In genomic region chr2:188819781-188820180, GRCh38 we compare ENCODE assay signal across 23 cellular contexts.
A peak's percentile ranks its signal among the peaks of the same experiment; 100 is the strongest.
DNase-seq lines count a peak whose midpoint lies in the region; ATAC-seq and TF ChIP-seq lines count a peak whose summit lies in the region.
"Had no signal": no experiment of that assay in that cellular context is flagged by ENCODE, and none has a peak within 500 bp of the region (broad histone marks: within the 10 kb centered on the region; RNA-seq: fewer than 3 reads in every experiment).

No MANE protein-coding gene starts in this region.

- no peak overlapping the region for H3K23ac ChIP-seq in mesendoderm (ENCODE audit: low read length)

- no peak overlapping the region for H3K4ac ChIP-seq in mesendoderm (ENCODE audit: low read depth, low read length)

- H4K20me1 ChIP-seq in GM23338 (replicated peaks; ENCODE audit: insufficient read depth), result no peaks in the 10 kb centered on the region
- no peaks in the 10 kb centered on the region for H4K20me1 ChIP-seq in smooth muscle cell (ENCODE audit: low read depth)

- no peak overlapping the region for H2BK5ac ChIP-seq in mesendoderm (ENCODE audit: low read length)

- WGBS in mesendoderm (ENCODE audit: extremely low coverage, insufficient coverage, low lambda C conversion rate), result no CpG with 5 or more reads among the region's 3 CpGs
- WGBS in smooth muscle cell (ENCODE audit: low lambda C conversion rate), result 2% methylated on average over 3 of the region's 3 CpGs

- H3K4me1 ChIP-seq in GM23338 (ENCODE audit: insufficient read depth), result no peaks in the 10 kb centered on the region
- H3K4me1 ChIP-seq in mesendoderm (ENCODE audit: control insufficient read depth, low read depth, low read length), result no peaks in the 10 kb centered on the region
- H3K4me1 ChIP-seq in smooth muscle cell (ENCODE audit: low read depth), result peaks cover 5% of the 10 kb centered on the region
- no peaks in the 10 kb centered on the region for H3K4me1 ChIP-seq in ascending aorta
- H3K4me1 ChIP-seq: suprapubic skin had no signal

- H3K27ac ChIP-seq in GM23338 (ENCODE audit: low read depth) (no peak overlapping the region), brain microvascular endothelial cell (no peak overlapping the region), mesendoderm (ENCODE audit: low read depth, low read length) (no peak overlapping the region), smooth muscle cell (ENCODE audit: low read depth) (peak overlapping the region; percentile 73), ascending aorta (no peak overlapping the region)
- H3K27ac ChIP-seq: suprapubic skin had no signal

- H2AFZ ChIP-seq in GM23338 (0 out of 2 replicates have a peak overlapping the region, but pooled peaks have one; percentile 9), smooth muscle cell (ENCODE audit: low read depth) (peak overlapping the region; percentile 93)

- TF ChIP-seq CTCF in GM23338 (conservative IDR thresholded peaks at IDR 0.05; ENCODE audit: low read depth in 2 of 2), result no peak
- TF ChIP-seq CTCF in brain microvascular endothelial cell (IDR thresholded peaks at IDR 0.05; ENCODE audit: low read depth, low read length, missing control alignments), result no peak
- no peak for TF ChIP-seq CTCF in smooth muscle cell (IDR thresholded peaks at IDR 0.05; ENCODE audit: borderline replicate concordance, insufficient read depth, poor library complexity, severe bottlenecking)
- TF ChIP-seq CTCF in ascending aorta (IDR thresholded peaks at IDR 0.05), result no peak

- H3K36me3 Mint-ChIP-seq in GM23338 (ENCODE audit: low read depth), result no peaks in the 10 kb centered on the region
- H3K36me3 Mint-ChIP-seq: CD8-positive, alpha-beta T cell; naive B cell had no signal

- no peaks in the 10 kb centered on the region for H3K27me3 ChIP-seq in GM23338 (ENCODE audit: insufficient read depth)
- H3K27me3 ChIP-seq in brain microvascular endothelial cell (replicated peaks), result no peaks in the 10 kb centered on the region
- no peaks in the 10 kb centered on the region for H3K27me3 ChIP-seq in mesendoderm (ENCODE audit: insufficient read depth, low read length, poor library complexity)
- no peaks in the 10 kb centered on the region for H3K27me3 ChIP-seq in smooth muscle cell (ENCODE audit: low read depth)
- H3K27me3 ChIP-seq in ascending aorta, result no peaks in the 10 kb centered on the region
- H3K27me3 ChIP-seq: suprapubic skin had no signal

- H3K4me3 ChIP-seq in GM23338, result no peak overlapping the region
- no peak overlapping the region for H3K4me3 ChIP-seq in brain microvascular endothelial cell (ENCODE audit: low read depth, low read length)
- no peak overlapping the region for H3K4me3 ChIP-seq in mesendoderm (ENCODE audit: low read length)
- H3K4me3 ChIP-seq in smooth muscle cell, result no peak overlapping the region
- H3K4me3 ChIP-seq in ascending aorta, result no peak overlapping the region
- H3K4me3 ChIP-seq: suprapubic skin had no signal

- no peak overlapping the region for H2BK15ac ChIP-seq in mesendoderm (replicated peaks; ENCODE audit: low read depth)

- 0 out of 2 replicates have a peak overlapping the region, but pooled peaks have one; percentile 26 for H3K27ac Mint-ChIP-seq in GM23338
- H3K27ac Mint-ChIP-seq: activated T-cell treated with anti-CD3 and anti-CD28 coated beads, Interleukin-2, amount 50 U/mL, for 24 hours; CD8-positive, alpha-beta T cell; naive B cell had no signal

- H3K4me2 ChIP-seq in GM23338 (no peak overlapping the region), mesendoderm (ENCODE audit: low read length) (no peak overlapping the region), smooth muscle cell (peak overlapping the region; percentile 74)

- no peaks in the 10 kb centered on the region for H3K27me3 Mint-ChIP-seq in GM23338 (ENCODE audit: insufficient read depth, low read depth, poor library complexity)
- H3K27me3 Mint-ChIP-seq: activated T-cell treated with anti-CD3 and anti-CD28 coated beads, Interleukin-2, amount 50 U/mL, for 24 hours; naive B cell had no signal

- H4K8ac ChIP-seq in mesendoderm (ENCODE audit: low read depth, low read length), result no peak overlapping the region

- no peaks in the 10 kb centered on the region for H3K9me3 Mint-ChIP-seq in GM23338
- H3K9me3 Mint-ChIP-seq: activated T-cell treated with anti-CD3 and anti-CD28 coated beads, Interleukin-2, amount 50 U/mL, for 24 hours; CD8-positive, alpha-beta T cell had no signal

- H3K79me2 ChIP-seq in GM23338 (replicated peaks; ENCODE audit: insufficient read depth), result no peaks in the 10 kb centered on the region
- H3K79me2 ChIP-seq in mesendoderm (ENCODE audit: control insufficient read depth, insufficient read depth, low read length), result no peaks in the 10 kb centered on the region
- peaks cover 17% of the 10 kb centered on the region for H3K79me2 ChIP-seq in smooth muscle cell (ENCODE audit: low read depth)

- no peak overlapping the region for H2AK5ac ChIP-seq in mesendoderm (ENCODE audit: low read length)

- no peak overlapping the region for H3K18ac ChIP-seq in mesendoderm (ENCODE audit: low read length)

- H3K9ac ChIP-seq in mesendoderm (ENCODE audit: low read length) (no peak overlapping the region), smooth muscle cell (ENCODE audit: low read depth) (peak overlapping the region; percentile 21)

- H3K4me1 Mint-ChIP-seq in GM23338, result no peaks in the 10 kb centered on the region
- H3K4me1 Mint-ChIP-seq: naive B cell had no signal

- H3F3A ChIP-seq in GM23338 (replicated peaks; ENCODE audit: low read depth), result no peaks in the 10 kb centered on the region
- peaks cover 12% of the 10 kb centered on the region for H3F3A ChIP-seq in smooth muscle cell (ENCODE audit: low read depth)

- ATAC-seq in GM23338 (no peak), HG03439 (IDR thresholded peaks at IDR 0.05; ENCODE audit: unreplicated experiment) (no peak)
- ATAC-seq: CD8-positive, alpha-beta T cell had no signal

- H3K79me1 ChIP-seq in mesendoderm (ENCODE audit: low read length), result no peaks in the 10 kb centered on the region

- H3K36me3 ChIP-seq in GM23338 (ENCODE audit: insufficient read depth), result no peaks in the 10 kb centered on the region
- no peaks in the 10 kb centered on the region for H3K36me3 ChIP-seq in brain microvascular endothelial cell (replicated peaks)
- no peaks in the 10 kb centered on the region for H3K36me3 ChIP-seq in mesendoderm (ENCODE audit: control insufficient read depth, insufficient read depth, low read length)
- H3K36me3 ChIP-seq in smooth muscle cell (ENCODE audit: low read depth), result no peaks in the 10 kb centered on the region
- no peaks in the 10 kb centered on the region for H3K36me3 ChIP-seq in ascending aorta
- H3K36me3 ChIP-seq: suprapubic skin had no signal

- H3K9me2 ChIP-seq in GM23338 (ENCODE audit: insufficient read depth), result no peaks in the 10 kb centered on the region

- intact Hi-C loops in ascending aorta (cut with DNase I), result loop anchor here (10.0 kb wide), 1 partner anchor 155 kb away; the partner anchor contains the start of gene COL3A1

- no peak overlapping the region for H4K5ac ChIP-seq in mesendoderm (ENCODE audit: low read length)

- in situ Hi-C loops in brain microvascular endothelial cell (cut with HindIII; ENCODE audit: low pct_ligation_motif_present, low sequenced_read_pairs), result no loop called here

- no peak for DNase-seq in GM23338 (ENCODE audit: low spot score)
- peak; percentile 12 for DNase-seq in brain microvascular endothelial cell
- DNase-seq in mesendoderm, result peak; percentile 63
- DNase-seq in smooth muscle cell (lab: John Stamatoyannopoulos, UW; ENCODE audit: unreplicated experiment), result no peak
- DNase-seq in ascending aorta (ENCODE audit: low spot score in 2 of 2), result no peak
- no peak for DNase-seq in SKM-1 treated with dmso at 0.1 percent for 144 hours (lab: John Stamatoyannopoulos, UW; ENCODE audit: unreplicated experiment)
- DNase-seq in SIG-M5 treated with dmso at 0.1 percent for 504 hours (lab: John Stamatoyannopoulos, UW; ENCODE audit: unreplicated experiment), result no peak
- DNase-seq: activated CD8-positive, alpha-beta memory T cell treated with anti-CD3 and anti-CD28 coated beads for 24 hours; activated naive CD4-positive, alpha-beta T cell treated with Interleukin-2 at 50 U/mL for 16 hours; activated T-cell treated with anti-CD3 and anti-CD28 coated beads, Interleukin-2, amount 50 U/mL, for 24 hours; AML-193; amniotic stem cell; CD8-positive, alpha-beta T cell; central memory CD4-positive, alpha-beta T cell; mammary epithelial cell; naive B cell; NCI-H1092 treated with DMSO at 0.1 percent for 48 hours; NCI-H1930; NCI-H2227 treated with DMSO at 0.1 percent for 48 hours; SHP77; T-helper 1 cell had no signal

- peaks cover 5% of the 10 kb centered on the region for H3K9me3 ChIP-seq in smooth muscle cell (replicated peaks; ENCODE audit: low read depth)
- no peaks in the 10 kb centered on the region for H3K9me3 ChIP-seq in ascending aorta
- H3K9me3 ChIP-seq: suprapubic skin had no signal

- no peak overlapping the region for H3K4me3 Mint-ChIP-seq in GM23338
- H3K4me3 Mint-ChIP-seq: activated T-cell treated with anti-CD3 and anti-CD28 coated beads, Interleukin-2, amount 50 U/mL, for 24 hours; CD8-positive, alpha-beta T cell; naive B cell had no signal

- H2BK120ac ChIP-seq in mesendoderm (ENCODE audit: low read depth, low read length), result no peak overlapping the region

- no peak overlapping the region for H3K56ac ChIP-seq in mesendoderm (ENCODE audit: low read length)

TF ChIP-seq in GM23338, 12 proteins besides CTCF, POLR2A, EP300 and RAD21 (continues in another document):
- TF ChIP-seq ETS1 (IDR thresholded peaks at IDR 0.05) (no peak), EZH2 (IDR thresholded peaks at IDR 0.05; ENCODE audit: low read depth, unreplicated experiment) (no peak), POLR2AphosphoS5 (IDR thresholded peaks at IDR 0.05; ENCODE audit: low read depth) (no peak), ZNF114 (CRISPR knock-in tag; IDR thresholded peaks at IDR 0.05) (no peak), CREB1 (CRISPR knock-in tag; IDR thresholded peaks at IDR 0.05; ENCODE audit: low read depth) (no peak)

Comparison
In these comparisons a context has a peak if more than half of its experiments do, and no peak if none do; other contexts are left out.
1. DNase-seq: peak in brain microvascular endothelial cell (single experiment) and mesendoderm (single experiment); none in GM23338 (single experiment), smooth muscle cell (single experiment), ascending aorta (0 of 2), SKM-1 treated with dmso at 0.1 percent for 144 hours (single experiment) and SIG-M5 treated with dmso at 0.1 percent for 504 hours (single experiment).